ENCODE assay signal across 1 cellular context in genomic region chr22:20777420-20778177, GRCh38.
TF ChIP-seq lines count a peak whose summit lies in the region.

No MANE protein-coding gene starts in this region.

TF ChIP-seq in HepG2, 621 proteins besides CTCF, POLR2A, EP300 and RAD21 (continued from another document and continues in another):
- TF ChIP-seq RELA (CRISPR knock-in tag; IDR thresholded peaks at IDR 0.05), result no peak
- no peak for TF ChIP-seq POGK (CRISPR knock-in tag; conservative IDR thresholded peaks at IDR 0.05)
- TF ChIP-seq EED (CRISPR knock-in tag; IDR thresholded peaks at IDR 0.05), result no peak
- no peak for TF ChIP-seq NFATC3 (CRISPR knock-in tag; IDR thresholded peaks at IDR 0.05)
- peak; percentile 92 for TF ChIP-seq IKZF5 (CRISPR knock-in tag; IDR thresholded peaks at IDR 0.05)
- TF ChIP-seq SMAD3 (CRISPR knock-in tag; IDR thresholded peaks at IDR 0.05), result peak; percentile 93
- TF ChIP-seq ELF3 (CRISPR knock-in tag; IDR thresholded peaks at IDR 0.05), result peak; percentile 100
- peak; percentile 94 for TF ChIP-seq RXRB (CRISPR knock-in tag; IDR thresholded peaks at IDR 0.05; ENCODE audit: borderline replicate concordance)
- peak; percentile 86 for TF ChIP-seq RARA (CRISPR knock-in tag; IDR thresholded peaks at IDR 0.05)
- TF ChIP-seq STAT6 (CRISPR knock-in tag; IDR thresholded peaks at IDR 0.05; ENCODE audit: borderline replicate concordance), result peak; percentile 80; the same call in 1 of the 2 replicates
- TF ChIP-seq ZNF546 (CRISPR knock-in tag; conservative IDR thresholded peaks at IDR 0.05), result no peak
- TF ChIP-seq ONECUT2 (CRISPR knock-in tag; IDR thresholded peaks at IDR 0.05), result 0 out of 2 replicates have a peak, but pooled peaks have one; percentile 34
- TF ChIP-seq ZC3H13 (CRISPR knock-in tag; IDR thresholded peaks at IDR 0.05), result no peak
- peak; percentile 64; the same call in 1 of the 2 replicates for TF ChIP-seq DMAP1 (CRISPR knock-in tag; IDR thresholded peaks at IDR 0.05)
- TF ChIP-seq ZSCAN21 (CRISPR knock-in tag; IDR thresholded peaks at IDR 0.05; ENCODE audit: borderline replicate concordance), result no peak
- TF ChIP-seq ZSCAN29 (CRISPR knock-in tag; conservative IDR thresholded peaks at IDR 0.05), result 0 out of 2 replicates have a peak, but pooled peaks have one; percentile 31
- TF ChIP-seq GATAD2A (CRISPR knock-in tag; IDR thresholded peaks at IDR 0.05), result peak; percentile 98
- peak; percentile 45; the same call in 1 of the 2 replicates for TF ChIP-seq ZFX (CRISPR knock-in tag; IDR thresholded peaks at IDR 0.05; ENCODE audit: low read depth)
- TF ChIP-seq RERE (CRISPR knock-in tag; IDR thresholded peaks at IDR 0.05; ENCODE audit: low read depth), result peak; percentile 83; the same call in 1 of the 2 replicates
- peak; percentile 65; the same call in 1 of the 2 replicates for TF ChIP-seq HIC2 (CRISPR knock-in tag; IDR thresholded peaks at IDR 0.05; ENCODE audit: low read depth)
- peak; percentile 26; the same call in 1 of the 2 replicates for TF ChIP-seq TFDP1 (CRISPR knock-in tag; IDR thresholded peaks at IDR 0.05; ENCODE audit: borderline replicate concordance)
- no peak for TF ChIP-seq ZUFSP (CRISPR knock-in tag; IDR thresholded peaks at IDR 0.05; ENCODE audit: borderline replicate concordance)
- TF ChIP-seq TFAP4 (IDR thresholded peaks at IDR 0.05; ENCODE audit: borderline replicate concordance, low read depth), result peak; percentile 62; the same call in 1 of the 2 replicates
- TF ChIP-seq ZNF17 (CRISPR knock-in tag; IDR thresholded peaks at IDR 0.05), result no peak
- TF ChIP-seq ZNF619 (CRISPR knock-in tag; IDR thresholded peaks at IDR 0.05), result no peak
- no peak for TF ChIP-seq TCF12 (IDR thresholded peaks at IDR 0.05)
- TF ChIP-seq TCF12 (CRISPR knock-in tag; IDR thresholded peaks at IDR 0.05), result no peak; the same call in 1 of the 2 replicates
- peak; percentile 15; the same call in 1 of the 2 replicates for TF ChIP-seq ZNF687 (CRISPR knock-in tag; IDR thresholded peaks at IDR 0.05)
- TF ChIP-seq ATF7 (IDR thresholded peaks at IDR 0.05), result peak; percentile 67
- TF ChIP-seq ATF7 (CRISPR knock-in tag; IDR thresholded peaks at IDR 0.05), result peak; percentile 45; the same call in 1 of the 2 replicates
- peak; percentile 60; the same call in 1 of the 3 replicates for TF ChIP-seq MXI1 (IDR thresholded peaks at IDR 0.05; ENCODE audit: borderline replicate concordance, low read depth, low read length)
- TF ChIP-seq ZNF784 (CRISPR knock-in tag; IDR thresholded peaks at IDR 0.05; ENCODE audit: borderline replicate concordance), result 0 out of 2 replicates have a peak, but pooled peaks have one; percentile 35
- no peak for TF ChIP-seq ZNF143 (CRISPR knock-in tag; IDR thresholded peaks at IDR 0.05)
- TF ChIP-seq ZNF772 (CRISPR knock-in tag; IDR thresholded peaks at IDR 0.05), result no peak
- peak; percentile 92 for TF ChIP-seq MAFF (IDR thresholded peaks at IDR 0.05; ENCODE audit: low read depth, low read length)
- no peak for TF ChIP-seq IRX3 (CRISPR knock-in tag; IDR thresholded peaks at IDR 0.05; ENCODE audit: borderline replicate concordance, low read depth)
- no peak for TF ChIP-seq ZNF674 (CRISPR knock-in tag; IDR thresholded peaks at IDR 0.05; ENCODE audit: low read depth)
